ENCODE assay signal across 12 cellular contexts in the genomic region with DNA sequence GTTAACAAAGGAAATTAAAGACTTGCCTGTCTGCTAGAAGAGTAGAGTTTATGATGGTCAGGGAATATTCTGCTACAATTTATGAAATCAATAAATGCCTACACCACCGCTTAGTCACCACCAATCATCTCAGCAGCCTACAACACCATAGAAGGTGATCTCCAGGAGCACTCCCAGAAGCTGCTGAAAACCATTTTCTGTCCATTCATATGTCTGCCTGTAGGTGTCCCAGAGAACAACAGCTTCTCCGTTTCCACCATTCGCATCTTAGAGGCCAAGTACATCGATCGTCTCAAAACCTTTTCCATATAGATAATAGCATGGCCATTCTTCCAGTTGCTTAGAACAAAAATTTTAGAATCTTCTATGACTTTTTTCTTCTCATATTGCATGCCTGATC.
DNase-seq lines count a peak whose midpoint lies in the region; ATAC-seq and TF ChIP-seq lines count a peak whose summit lies in the region.
"Had no signal": no experiment of that assay in that cellular context is flagged by ENCODE, and none has a peak within 500 bp of the region (broad histone marks: within the 10 kb centered on the region; RNA-seq: fewer than 3 reads in every experiment).

No MANE protein-coding gene starts in this region.

- H3K9me3 ChIP-seq in Caco-2, result no peaks in the 10 kb centered on the region
- H3K9me3 ChIP-seq: lower lobe of right lung had no signal

- BruUV-seq in Caco-2 (replicated peaks; lab: Mats Ljungman, UMichigan), result no TSS peak

- POLR2A ChIA-PET in Caco-2 (lab: Charles Lee), result no interaction called here

- no peak overlapping the region for H3K4me3 ChIP-seq in Caco-2 (ENCODE audit: low read depth, low read length)
- H3K4me3 ChIP-seq: lower lobe of right lung had no signal

- no peaks in the 10 kb centered on the region for H3K4me1 ChIP-seq in Caco-2
- H3K4me1 ChIP-seq: lower lobe of right lung had no signal

- intact Hi-C loops in Caco-2 (cut with micrococcal nuclease; ENCODE audit: unreplicated experiment), result no loop called here

- no peaks in the 10 kb centered on the region for H3K4me1 Mint-ChIP-seq in Caco-2 (ENCODE audit: low read depth, unreplicated experiment)
- H3K4me1 Mint-ChIP-seq: CD4-positive, CD25-positive, alpha-beta regulatory T cell had no signal

- no peak overlapping the region for H3K4me3 Mint-ChIP-seq in Caco-2 (ENCODE audit: unreplicated experiment)
- H3K4me3 Mint-ChIP-seq: CD4-positive, CD25-positive, alpha-beta regulatory T cell; natural killer cell treated with Interleukin-12 subunit alpha and Interleukin-12 subunit beta and Interleukin-15 and Interleukin-18, amount 100 ng/mL, for 72 hours had no signal

- H3K27ac Mint-ChIP-seq in Caco-2 (ENCODE audit: unreplicated experiment), result no peak overlapping the region
- H3K27ac Mint-ChIP-seq: CD4-positive, CD25-positive, alpha-beta regulatory T cell; natural killer cell treated with Interleukin-12 subunit alpha and Interleukin-12 subunit beta and Interleukin-15 and Interleukin-18, amount 100 ng/mL, for 72 hours had no signal

- no peaks in the 10 kb centered on the region for H3K36me3 ChIP-seq in Caco-2 (ENCODE audit: control insufficient read depth, insufficient read depth, low read length)
- H3K36me3 ChIP-seq: lower lobe of right lung had no signal

- peak in 1 of 2 experiments; percentile 10 for DNase-seq in Caco-2
- peak; percentile 6 for DNase-seq in RPMI8226
- peak; percentile 25 for DNase-seq in iPS-NIHi11 (ENCODE audit: low spot score)
- DNase-seq in activated T-cell treated with anti-CD3 and anti-CD28 coated beads, Interleukin-2, amount 50 U/mL, for 48 hours, result no peak
- no peak for DNase-seq in stimulated activated naive CD4-positive, alpha-beta T cell treated with Interleukin-2 at 50 U/mL for 16 hours (lab: John Stamatoyannopoulos, UW)
- DNase-seq: activated gamma-delta T cell; CD4-positive, CD25-positive, alpha-beta regulatory T cell; lower lobe of right lung; NCI-H2029 treated with DMSO at 0.1 percent for 48 hours had no signal

- TF ChIP-seq CTCF in Caco-2 (IDR thresholded peaks at IDR 0.05; ENCODE audit: insufficient read depth in 1 of 2, low read depth in 1 of 2, low read length in 1 of 2, severe bottlenecking in 1 of 2, unreplicated experiment in 1 of 2) (peak; percentile 35 to 55), GM12874 (IDR thresholded peaks at IDR 0.05; ENCODE audit: insufficient read depth, low read depth, low read length) (peak; percentile 27; the same call in 1 of the 2 replicates)

- ATAC-seq in GM18861 (IDR thresholded peaks at IDR 0.05; ENCODE audit: unreplicated experiment), result no peak
- ATAC-seq: lower lobe of right lung; natural killer cell treated with Interleukin-12 subunit alpha and Interleukin-12 subunit beta and Interleukin-15 and Interleukin-18, amount 100 ng/mL, for 72 hours had no signal

- CTCF ChIA-PET in Caco-2 (lab: Charles Lee), result interaction anchor here (0.6 to 1.0 kb wide), 2 partner anchors 16 to 103 kb away, joined by 3 to 6 read pairs; no protein-coding TSS in a partner anchor

- H3K36me3 Mint-ChIP-seq in Caco-2 (ENCODE audit: insufficient read depth, unreplicated experiment), result no peaks in the 10 kb centered on the region
- H3K36me3 Mint-ChIP-seq: CD4-positive, CD25-positive, alpha-beta regulatory T cell; natural killer cell treated with Interleukin-12 subunit alpha and Interleukin-12 subunit beta and Interleukin-15 and Interleukin-18, amount 100 ng/mL, for 72 hours had no signal

- no peaks in the 10 kb centered on the region for H3K27me3 ChIP-seq in Caco-2 (replicated peaks; ENCODE audit: control insufficient read depth, insufficient read depth, low read length)

- no peaks in the 10 kb centered on the region for H3K27me3 Mint-ChIP-seq in Caco-2 (ENCODE audit: insufficient read depth, unreplicated experiment)
- H3K27me3 Mint-ChIP-seq: natural killer cell treated with Interleukin-12 subunit alpha and Interleukin-12 subunit beta and Interleukin-15 and Interleukin-18, amount 100 ng/mL, for 72 hours had no signal

- H3K9me3 Mint-ChIP-seq in Caco-2 (ENCODE audit: unreplicated experiment), result no peaks in the 10 kb centered on the region

Comparison
In these comparisons a context has a peak if more than half of its experiments do, and no peak if none do; other contexts are left out.
1. DNase-seq: peak in RPMI8226 (single experiment) and iPS-NIHi11 (single experiment); none in activated T-cell treated with anti-CD3 and anti-CD28 coated beads, Interleukin-2, amount 50 U/mL, for 48 hours (0 of 2) and stimulated activated naive CD4-positive, alpha-beta T cell treated with Interleukin-2 at 50 U/mL for 16 hours (single experiment).